ENCODE assay signal across 38 cellular contexts in genomic region chr11:68223275-68223674, GRCh38.
"Had no signal": no experiment of that assay in that cellular context is flagged by ENCODE, and none has a peak within 500 bp of the region (broad histone marks: within the 10 kb centered on the region; RNA-seq: fewer than 3 reads in every experiment).

No MANE protein-coding gene starts in this region.

- H3K27me3 Mint-ChIP-seq: activated B cell treated with CpG ODN at 0.5 μM for 24 hours; activated CD4-positive, alpha-beta memory T cell treated with anti-CD3 and anti-CD28 coated beads for 36 hours; activated naive CD4-positive, alpha-beta T cell treated with anti-CD3 and anti-CD28 coated beads, Interleukin-2, amount 50 U/mL, for 24 hours; activated naive CD8-positive, alpha-beta T cell had no signal

- H3K4me3 Mint-ChIP-seq: activated B cell treated with CpG ODN at 0.5 μM for 24 hours; activated CD4-positive, alpha-beta memory T cell treated with anti-CD3 and anti-CD28 coated beads for 36 hours; activated CD4-positive, alpha-beta T cell treated with anti-CD3 and anti-CD28 coated beads, Interleukin-2, amount 10 ng/mL, durations not matched to agents 24 days and 14 days; activated naive CD4-positive, alpha-beta T cell treated with anti-CD3 and anti-CD28 coated beads, Interleukin-2, amount 10 ng/mL, durations not matched to agents 7 days and 5 days; activated naive CD4-positive, alpha-beta T cell treated with anti-CD3 and anti-CD28 coated beads, Interleukin-2, amount 50 U/mL, for 24 hours; activated naive CD8-positive, alpha-beta T cell; activated naive CD8-positive, alpha-beta T cell treated with anti-CD3 and anti-CD28 coated beads, Interleukin-2, amount 10 ng/mL, durations not matched to agents 7 days and 5 days; activated naive CD8-positive, alpha-beta T cell treated with anti-CD3 and anti-CD28 coated beads, Interleukin-2, amount 50 U/mL, for 24 hours; activated T-cell treated with anti-CD3 and anti-CD28 coated beads, Interleukin-2, amount 50 U/mL, for 4 hours; activated T-cell treated with anti-CD3 and anti-CD28 coated beads, Interleukin-2, amount 50 U/mL, for 72 hours; activated T-helper 1 cell treated with anti-CD3 and anti-CD28 coated beads, Interleukin-12 subunit alpha, Interleukin-12 subunit beta, Interleukin-2, Interleukin-4 antibody, amounts not matched to agents 30 ng/mL and 10 ng/mL and 1 ng/mL, durations not matched to agents 14 hours and 24 hours and 36 hours; brain; central memory CD8-positive, alpha-beta T cell; T-helper 1 cell treated with Interleukin-12 subunit alpha and Interleukin-12 subunit beta and Interleukin-4 antibody, amounts not matched to agents 30 μg/mL and 1 μg/mL, for 36 hours; T-helper 2 cell treated with Interferon-gamma antibody and Interleukin-4, amounts not matched to agents 5 μg/mL and 100 μg/mL, for 36 hours had no signal

- H3K4me3 ChIP-seq: ascending aorta, cardiac muscle cell had no signal

- H3K36me3 Mint-ChIP-seq: activated CD4-positive, alpha-beta memory T cell treated with anti-CD3 and anti-CD28 coated beads for 36 hours; activated naive CD4-positive, alpha-beta T cell treated with anti-CD3 and anti-CD28 coated beads, Interleukin-2, amount 10 ng/mL, durations not matched to agents 7 days and 5 days; activated naive CD8-positive, alpha-beta T cell; activated naive CD8-positive, alpha-beta T cell treated with anti-CD3 and anti-CD28 coated beads, Interleukin-2, amount 10 ng/mL, durations not matched to agents 7 days and 5 days; brain had no signal

- H3K9me3 ChIP-seq: ascending aorta had no signal

- H3K27ac Mint-ChIP-seq: activated B cell treated with CpG ODN at 0.5 μM for 24 hours; activated CD4-positive, alpha-beta memory T cell treated with anti-CD3 and anti-CD28 coated beads for 36 hours; activated CD4-positive, alpha-beta T cell treated with anti-CD3 and anti-CD28 coated beads, Interleukin-2, amount 10 ng/mL, durations not matched to agents 24 days and 14 days; activated naive CD4-positive, alpha-beta T cell treated with anti-CD3 and anti-CD28 coated beads, Interleukin-2, amount 10 ng/mL, durations not matched to agents 7 days and 5 days; activated naive CD4-positive, alpha-beta T cell treated with anti-CD3 and anti-CD28 coated beads, Interleukin-2, amount 50 U/mL, for 24 hours; activated naive CD8-positive, alpha-beta T cell; activated naive CD8-positive, alpha-beta T cell treated with anti-CD3 and anti-CD28 coated beads, Interleukin-2, amount 10 ng/mL, durations not matched to agents 7 days and 5 days; activated naive CD8-positive, alpha-beta T cell treated with anti-CD3 and anti-CD28 coated beads, Interleukin-2, amount 50 U/mL, for 24 hours; activated T-cell treated with anti-CD3 and anti-CD28 coated beads, Interleukin-2, amount 50 U/mL, for 72 hours; activated T-helper 1 cell treated with anti-CD3 and anti-CD28 coated beads, Interleukin-12 subunit alpha, Interleukin-12 subunit beta, Interleukin-2, Interleukin-4 antibody, amounts not matched to agents 30 ng/mL and 10 ng/mL and 1 ng/mL, durations not matched to agents 14 hours and 24 hours and 36 hours; activated T-helper 2 cell treated with anti-CD3 and anti-CD28 coated beads, Interferon-gamma antibody, Interleukin-2, Interleukin-4, amounts not matched to agents 10 μg/mL and 5 μg/mL and 100 μg/mL, durations not matched to agents 14 hours and 24 hours and 36 hours; brain; T-helper 1 cell treated with Interleukin-12 subunit alpha and Interleukin-12 subunit beta and Interleukin-4 antibody, amounts not matched to agents 30 μg/mL and 1 μg/mL, for 36 hours; T-helper 2 cell treated with Interferon-gamma antibody and Interleukin-4, amounts not matched to agents 5 μg/mL and 100 μg/mL, for 36 hours had no signal

- H3K27ac ChIP-seq: ascending aorta, cardiac muscle cell, VCaP had no signal

- ATAC-seq: activated naive CD8-positive, alpha-beta T cell treated with anti-CD3 and anti-CD28 coated beads, Interleukin-2, amount 50 U/mL, for 24 hours; activated T-cell treated with anti-CD3 and anti-CD28 coated beads, Interleukin-2, amount 50 U/mL, for 4 hours; activated T-cell treated with anti-CD3 and anti-CD28 coated beads, Interleukin-2, amount 50 U/mL, for 72 hours had no signal

- H3K27me3 ChIP-seq: ascending aorta, cardiac muscle cell had no signal

- FAIRE-seq: bronchial epithelial cell, TTC549 had no signal

- H3K4me1 ChIP-seq: ascending aorta had no signal

- H3K9me3 Mint-ChIP-seq: activated CD4-positive, alpha-beta memory T cell treated with anti-CD3 and anti-CD28 coated beads for 36 hours; activated naive CD4-positive, alpha-beta T cell treated with anti-CD3 and anti-CD28 coated beads, Interleukin-2, amount 50 U/mL, for 24 hours; activated naive CD8-positive, alpha-beta T cell treated with anti-CD3 and anti-CD28 coated beads, Interleukin-2, amount 50 U/mL, for 24 hours; activated T-cell treated with anti-CD3 and anti-CD28 coated beads, Interleukin-2, amount 50 U/mL, for 4 hours; central memory CD8-positive, alpha-beta T cell had no signal

- H3K4me1 Mint-ChIP-seq: activated naive CD4-positive, alpha-beta T cell treated with anti-CD3 and anti-CD28 coated beads, Interleukin-2, amount 10 ng/mL, durations not matched to agents 7 days and 5 days; activated naive CD4-positive, alpha-beta T cell treated with anti-CD3 and anti-CD28 coated beads, Interleukin-2, amount 50 U/mL, for 24 hours; activated naive CD8-positive, alpha-beta T cell treated with anti-CD3 and anti-CD28 coated beads, Interleukin-2, amount 50 U/mL, for 24 hours; brain; central memory CD8-positive, alpha-beta T cell had no signal

- DNase-seq: activated B cell treated with CpG ODN at 0.5 μM for 24 hours; activated CD4-positive, alpha-beta memory T cell treated with anti-CD3 and anti-CD28 coated beads for 36 hours; activated CD4-positive, alpha-beta T cell treated with anti-CD3 and anti-CD28 coated beads for 4 hours; activated CD4-positive, alpha-beta T cell treated with anti-CD3 and anti-CD28 coated beads, Interleukin-2, amount 10 ng/mL, durations not matched to agents 24 days and 14 days; activated CD4-positive, alpha-beta T cell treated with anti-CD3 and anti-CD28 coated beads, Interleukin-2, amount 50 U/mL, for 1 hour; activated CD4-positive, alpha-beta T cell treated with anti-CD3 and anti-CD28 coated beads, Interleukin-2, amount 50 U/mL, for 4 hours; activated CD4-positive, CD25-positive, alpha-beta regulatory T cell treated with anti-CD3 and anti-CD28 coated beads, Interleukin-2, amount 50 U/mL, for 72 hours; activated CD8-positive, alpha-beta memory T cell treated with anti-CD3 and anti-CD28 coated beads, Interleukin-2, amount 50 U/mL, for 4 hours; activated effector memory CD4-positive, alpha-beta T cell treated with Interleukin-2 at 50 U/mL for 16 hours; activated gamma-delta T cell; activated naive CD4-positive, alpha-beta T cell treated with anti-CD3 and anti-CD28 coated beads, Interleukin-2, amount 10 ng/mL, durations not matched to agents 7 days and 5 days; activated naive CD4-positive, alpha-beta T cell treated with Interleukin-2 at 50 U/mL for 16 hours; activated naive CD8-positive, alpha-beta T cell treated with anti-CD3 and anti-CD28 coated beads, Interleukin-2, amount 10 ng/mL, durations not matched to agents 7 days and 5 days; activated naive CD8-positive, alpha-beta T cell treated with anti-CD3 and anti-CD28 coated beads, Interleukin-2, amount 50 U/mL, for 24 hours; activated T-cell treated with anti-CD3 and anti-CD28 coated beads for 4 hours; activated T-cell treated with anti-CD3 and anti-CD28 coated beads, Interleukin-2, amount 50 U/mL, for 1 hour; activated T-cell treated with anti-CD3 and anti-CD28 coated beads, Interleukin-2, amount 50 U/mL, for 4 hours; activated T-cell treated with anti-CD3 and anti-CD28 coated beads, Interleukin-2, amount 50 U/mL, for 72 hours; amygdala; anterior cingulate cortex; caudate nucleus; cerebellar nuclear complex; T-helper 1 cell; T-helper 2 cell; T-helper 9 cell had no signal

- H3K36me3 ChIP-seq: ascending aorta, cardiac muscle cell had no signal
